8 cellular contexts compared by ENCODE assay signal in the genomic region with DNA sequence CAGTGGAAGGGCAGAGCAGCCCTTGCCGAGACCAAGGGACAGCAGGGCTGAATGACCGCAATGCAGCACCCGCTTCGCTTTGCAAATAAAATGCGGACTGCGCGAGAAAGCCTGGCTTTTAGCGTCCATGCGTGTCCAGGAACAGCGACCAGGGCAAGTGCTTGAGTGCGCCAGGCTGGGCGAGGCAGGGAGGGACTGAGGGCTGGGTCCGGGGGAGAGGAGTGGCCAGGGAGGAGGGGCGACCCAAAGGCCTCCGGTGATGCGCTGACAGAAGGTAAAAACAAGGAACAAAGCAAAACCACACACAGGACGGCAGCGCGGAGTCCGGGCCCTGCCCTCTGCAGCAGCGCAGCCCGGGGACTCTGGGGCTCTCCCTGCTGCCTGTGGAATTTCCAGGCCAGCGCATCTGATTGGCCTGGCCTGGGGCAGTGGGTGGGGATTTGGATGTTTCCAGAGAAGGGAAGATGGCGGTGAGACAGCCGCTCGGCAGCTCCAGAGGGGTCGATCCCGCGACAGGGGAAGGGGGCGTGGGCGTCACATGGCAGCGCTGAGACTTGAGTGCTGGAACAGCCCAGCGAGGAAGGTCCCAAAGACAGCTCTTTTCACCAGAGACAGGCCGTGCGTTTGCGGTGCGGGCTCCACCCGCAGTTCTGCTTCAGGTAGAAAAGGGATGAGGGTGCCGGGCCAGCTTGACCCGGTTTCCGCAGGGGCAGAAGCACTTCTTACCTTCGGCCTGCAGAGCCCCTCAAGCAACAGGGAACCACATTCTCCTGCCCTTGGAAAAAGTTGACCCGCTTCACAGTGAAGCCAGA. TPM values are rescaled to one million over a fixed set of nuclear protein-coding genes. Genes with fewer than 3 reads are reported as not detected.
A peak's percentile ranks its signal among the peaks of the same experiment; 100 is the strongest.
DNase-seq lines count a peak whose midpoint lies in the region; ATAC-seq and TF ChIP-seq lines count a peak whose summit lies in the region.

No MANE protein-coding gene starts in this region.

- no peak for TF ChIP-seq EP300 in sigmoid colon (IDR thresholded peaks at IDR 0.05)

- peak overlapping the region; percentile 49 for H3K9ac ChIP-seq in iPS-18a (ENCODE audit: low read length)

- WGBS in sigmoid colon, 2 donors = 2 to 5% methylated on average over 43 of the region's 43 CpGs

- peak in 1 of 2 donors; percentile 68 for TF ChIP-seq POLR2A in sigmoid colon (IDR thresholded peaks at IDR 0.05)

- H3K27me3 ChIP-seq in SJSA1 (replicated peaks) = no peaks in the 10 kb centered on the region
- no peaks in the 10 kb centered on the region for H3K27me3 ChIP-seq in iPS-18a (ENCODE audit: control insufficient read depth, insufficient read depth, low read length)
- no peaks in the 10 kb centered on the region for H3K27me3 ChIP-seq in sigmoid colon

- no peaks in the 10 kb centered on the region for H3K36me3 ChIP-seq in SJSA1
- no peaks in the 10 kb centered on the region for H3K36me3 ChIP-seq in iPS-18a (ENCODE audit: control insufficient read depth, low read depth, low read length)
- no peaks in the 10 kb centered on the region for H3K36me3 ChIP-seq in sigmoid colon

- TF ChIP-seq CTCF in sigmoid colon (IDR thresholded peaks at IDR 0.05) = no peak

- ATAC-seq in GM21528 (IDR thresholded peaks at IDR 0.05; ENCODE audit: low FRiP score, unreplicated experiment) = peak; percentile 48
- ATAC-seq in GM19035 (IDR thresholded peaks at IDR 0.05; ENCODE audit: unreplicated experiment) = no peak

- DNase-seq in DMS153 treated with DMSO at 0.1 percent for 48 hours (lab: John Stamatoyannopoulos, UW; ENCODE audit: unreplicated experiment) = peak; percentile 38
- DNase-seq in LoVo (ENCODE audit: low spot score) = peak; percentile 93
- DNase-seq in SJSA1 (ENCODE audit: low read depth in 1 of 2, low spot score in 2 of 2) = peak; percentile 85 to 92
- peak; percentile 25 for DNase-seq in brain pericyte (ENCODE audit: low read depth, low spot score)
- DNase-seq in sigmoid colon = peak; percentile 92

- no peak overlapping the region; the same call in 1 of the 2 replicates for H3K27ac ChIP-seq in SJSA1
- H3K27ac ChIP-seq in iPS-18a (ENCODE audit: low read length) = no peak overlapping the region
- peak overlapping the region; percentile 70 to 79 (median 78) for H3K27ac ChIP-seq in sigmoid colon

- H3K4me3 ChIP-seq in SJSA1 (peak overlapping the region; percentile 45), iPS-18a (ENCODE audit: low read length) (peak overlapping the region; percentile 66), sigmoid colon (peak overlapping the region; percentile 59 to 65 (median 59))

- H3K4me1 ChIP-seq in SJSA1 (replicated peaks) (peaks cover 13% of the 10 kb centered on the region), iPS-18a (ENCODE audit: control insufficient read depth, low read depth, low read length) (peaks cover 14% of the 10 kb centered on the region), sigmoid colon (peaks cover 0 to 13% (median 6%) of the 10 kb centered on the region in 4 donors)

- intact Hi-C loops in sigmoid colon (cut with DNase I) = no loop called here

- H3K9me3 ChIP-seq in SJSA1 (replicated peaks) = no peaks in the 10 kb centered on the region
- no peaks in the 10 kb centered on the region for H3K9me3 ChIP-seq in iPS-18a (ENCODE audit: control insufficient read depth, low read depth, low read length)
- H3K9me3 ChIP-seq in sigmoid colon = peaks cover 0 to 2% (median under 1%) of the 10 kb centered on the region in 4 donors

RNA-seq across cellular contexts. Expression of gene SSR1, which starts 51.8 kb away (rescaled TPM):
- total RNA-seq in SJSA1 (2014; rRNA removed; shearing (Covaris generic)) = 153 and 169 TPM in 2 replicates
- total RNA-seq in sigmoid colon = 10 to 100 TPM; 24.1 to 53.9 (median 33.3) TPM
- 10 to 100 TPM; 10.8 to 55.1 (median 24.3) TPM for polyA plus RNA-seq in sigmoid colon

Comparison
In these comparisons a context has a peak if more than half of its experiments do, and no peak if none do; other contexts are left out.
1. DNase-seq: peak in every context shown above with its lines; median percentile 93 in LoVo; 92 in sigmoid colon; 88 in SJSA1; 38 in DMS153 treated with DMSO at 0.1 percent for 48 hours; 25 in brain pericyte.
2. H3K27ac ChIP-seq: peak in sigmoid colon (4 of 4); none in SJSA1 (single experiment) and iPS-18a (single experiment).
3. Peak in every context shown above with its lines, with median percentiles within 50 percentile points of each other: H3K4me3 ChIP-seq.